9 cellular contexts compared by ENCODE assay signal in genomic region chr17:3004925-3005324, GRCh38. TPM values are rescaled to one million over a fixed set of nuclear protein-coding genes. Genes with fewer than 3 reads are reported as not detected.
A peak's percentile ranks its signal among the peaks of the same experiment; 100 is the strongest.
DNase-seq lines count a peak whose midpoint lies in the region; ATAC-seq and TF ChIP-seq lines count a peak whose summit lies in the region.
"Had no signal": no experiment of that assay in that cellular context is flagged by ENCODE, and none has a peak within 500 bp of the region (broad histone marks: within the 10 kb centered on the region; RNA-seq: fewer than 3 reads in every experiment).

No MANE protein-coding gene starts in this region.

- no peaks in the 10 kb centered on the region for H3K9me3 Mint-ChIP-seq in activated CD4-positive, alpha-beta memory T cell treated with anti-CD3 and anti-CD28 coated beads for 36 hours
- H3K9me3 Mint-ChIP-seq in activated CD4-positive, alpha-beta memory T cell treated with anti-CD3 and anti-CD28 coated beads, Interleukin-2, amount 10 ng/mL, durations not matched to agents 7 days and 5 days = no peaks in the 10 kb centered on the region
- H3K9me3 Mint-ChIP-seq in memory B cell (no peaks in the 10 kb centered on the region), endothelial cell (ENCODE audit: unreplicated experiment) (no peaks in the 10 kb centered on the region)
- H3K9me3 Mint-ChIP-seq: activated naive CD8-positive, alpha-beta T cell treated with anti-CD3 and anti-CD28 coated beads, Interleukin-2, amount 10 ng/mL, durations not matched to agents 7 days and 5 days had no signal

- H3K27ac Mint-ChIP-seq in activated CD4-positive, alpha-beta memory T cell treated with anti-CD3 and anti-CD28 coated beads for 36 hours = peak overlapping the region; percentile 23
- H3K27ac Mint-ChIP-seq in activated CD4-positive, alpha-beta memory T cell treated with anti-CD3 and anti-CD28 coated beads, Interleukin-2, amount 10 ng/mL, durations not matched to agents 7 days and 5 days = no peak overlapping the region
- H3K27ac Mint-ChIP-seq in memory B cell = peak overlapping the region; percentile 95
- no peak overlapping the region for H3K27ac Mint-ChIP-seq in endothelial cell (ENCODE audit: unreplicated experiment)
- H3K27ac Mint-ChIP-seq: activated naive CD8-positive, alpha-beta T cell treated with anti-CD3 and anti-CD28 coated beads, Interleukin-2, amount 10 ng/mL, durations not matched to agents 7 days and 5 days had no signal

- no peaks in the 10 kb centered on the region for H3K9me3 ChIP-seq in ascending aorta
- H3K9me3 ChIP-seq in thoracic aorta = no peaks in the 10 kb centered on the region

- H3K27ac ChIP-seq in ascending aorta = peak overlapping the region; percentile 88 to 95
- peak overlapping the region; percentile 74 to 80 for H3K27ac ChIP-seq in thoracic aorta

- H3K36me3 Mint-ChIP-seq in activated CD4-positive, alpha-beta memory T cell treated with anti-CD3 and anti-CD28 coated beads for 36 hours = peaks cover 4% of the 10 kb centered on the region
- H3K36me3 Mint-ChIP-seq in activated CD4-positive, alpha-beta memory T cell treated with anti-CD3 and anti-CD28 coated beads, Interleukin-2, amount 10 ng/mL, durations not matched to agents 7 days and 5 days (ENCODE audit: low read depth) = peaks cover 14% of the 10 kb centered on the region
- H3K36me3 Mint-ChIP-seq in memory B cell (peaks cover 22% of the 10 kb centered on the region), endothelial cell (ENCODE audit: low read depth, unreplicated experiment) (peaks cover 9% of the 10 kb centered on the region)
- H3K36me3 Mint-ChIP-seq: activated naive CD8-positive, alpha-beta T cell treated with anti-CD3 and anti-CD28 coated beads, Interleukin-2, amount 10 ng/mL, durations not matched to agents 7 days and 5 days had no signal

- H3K4me1 ChIP-seq in ascending aorta (peaks cover 10 to 11% of the 10 kb centered on the region in 2 donors), thoracic aorta (ENCODE audit: control insufficient read depth in 1 of 2, low read depth in 2 of 2) (peaks cover 16 to 21% of the 10 kb centered on the region in 2 donors)

- intact Hi-C loops in activated CD4-positive, alpha-beta memory T cell treated with anti-CD3 and anti-CD28 coated beads for 36 hours (cut with micrococcal nuclease) = no loop called here
- intact Hi-C loops in ascending aorta (cut with DNase I) = loop anchor here (1.0 to 10.0 kb wide), 5 partner anchors 22 to 660 kb away; partner anchors contain the start of genes CLUH, EMC6, PAFAH1B1 and TAX1BP3

- H3K4me3 Mint-ChIP-seq in activated CD4-positive, alpha-beta memory T cell treated with anti-CD3 and anti-CD28 coated beads for 36 hours = no peak overlapping the region
- H3K4me3 Mint-ChIP-seq in activated CD4-positive, alpha-beta memory T cell treated with anti-CD3 and anti-CD28 coated beads, Interleukin-2, amount 10 ng/mL, durations not matched to agents 7 days and 5 days = no peak overlapping the region
- H3K4me3 Mint-ChIP-seq in memory B cell (peak overlapping the region; percentile 86), endothelial cell (ENCODE audit: unreplicated experiment) (no peak overlapping the region)
- H3K4me3 Mint-ChIP-seq: activated naive CD8-positive, alpha-beta T cell treated with anti-CD3 and anti-CD28 coated beads, Interleukin-2, amount 10 ng/mL, durations not matched to agents 7 days and 5 days had no signal

- no peak for DNase-seq in activated CD4-positive, alpha-beta memory T cell treated with anti-CD3 and anti-CD28 coated beads for 36 hours
- DNase-seq in activated CD4-positive, alpha-beta memory T cell treated with anti-CD3 and anti-CD28 coated beads, Interleukin-2, amount 10 ng/mL, durations not matched to agents 7 days and 5 days = no peak
- DNase-seq in ascending aorta (ENCODE audit: low spot score in 2 of 2) = no peak
- DNase-seq in memory B cell (ENCODE audit: low spot score in 2 of 2) = no peak
- DNase-seq in thoracic aorta (ENCODE audit: low spot score) = no peak
- no peak for DNase-seq in endothelial cell (ENCODE audit: low spot score)
- no peak for DNase-seq in NCI-H446 treated with DMSO at 0.1 percent for 48 hours (lab: John Stamatoyannopoulos, UW)

- TF ChIP-seq CTCF in ascending aorta (IDR thresholded peaks at IDR 0.05) (no peak), thoracic aorta (IDR thresholded peaks at IDR 0.05) (no peak), endothelial cell (IDR thresholded peaks at IDR 0.05; ENCODE audit: unreplicated experiment) (no peak)

- ATAC-seq in memory B cell (ENCODE audit: low read depth) (no peak), thoracic aorta (ENCODE audit: insufficient number of reproducible peaks, low FRiP score, low read depth) (no peak), GM19463 (IDR thresholded peaks at IDR 0.05; ENCODE audit: unreplicated experiment) (no peak)

- H3K36me3 ChIP-seq in ascending aorta (no peaks in the 10 kb centered on the region), thoracic aorta (no peaks in the 10 kb centered on the region)

- H3K27me3 ChIP-seq in ascending aorta = no peaks in the 10 kb centered on the region
- H3K27me3 ChIP-seq in thoracic aorta (replicated peaks; ENCODE audit: insufficient read depth) = no peaks in the 10 kb centered on the region

- peaks cover 10% of the 10 kb centered on the region for H3K4me1 Mint-ChIP-seq in activated CD4-positive, alpha-beta memory T cell treated with anti-CD3 and anti-CD28 coated beads for 36 hours (ENCODE audit: low read depth)
- no peaks in the 10 kb centered on the region for H3K4me1 Mint-ChIP-seq in activated CD4-positive, alpha-beta memory T cell treated with anti-CD3 and anti-CD28 coated beads, Interleukin-2, amount 10 ng/mL, durations not matched to agents 7 days and 5 days
- H3K4me1 Mint-ChIP-seq in memory B cell (peaks cover 36% of the 10 kb centered on the region), endothelial cell (ENCODE audit: unreplicated experiment) (peaks cover 24% of the 10 kb centered on the region)
- H3K4me1 Mint-ChIP-seq: activated naive CD8-positive, alpha-beta T cell treated with anti-CD3 and anti-CD28 coated beads, Interleukin-2, amount 10 ng/mL, durations not matched to agents 7 days and 5 days had no signal

- H3K27me3 Mint-ChIP-seq in activated CD4-positive, alpha-beta memory T cell treated with anti-CD3 and anti-CD28 coated beads for 36 hours = no peaks in the 10 kb centered on the region
- H3K27me3 Mint-ChIP-seq in activated CD4-positive, alpha-beta memory T cell treated with anti-CD3 and anti-CD28 coated beads, Interleukin-2, amount 10 ng/mL, durations not matched to agents 7 days and 5 days = no peaks in the 10 kb centered on the region
- H3K27me3 Mint-ChIP-seq in memory B cell (no peaks in the 10 kb centered on the region), endothelial cell (ENCODE audit: unreplicated experiment) (peaks cover 8% of the 10 kb centered on the region)
- H3K27me3 Mint-ChIP-seq: activated naive CD8-positive, alpha-beta T cell treated with anti-CD3 and anti-CD28 coated beads, Interleukin-2, amount 10 ng/mL, durations not matched to agents 7 days and 5 days had no signal

- CTCF ChIA-PET in activated CD4-positive, alpha-beta memory T cell treated with anti-CD3 and anti-CD28 coated beads for 36 hours (lab: Charles Lee) = interaction anchor here (0.8 kb wide), 1 partner anchor 218 kb away, joined by 3 read pairs; no protein-coding TSS in a partner anchor
- CTCF ChIA-PET in activated CD4-positive, alpha-beta memory T cell treated with anti-CD3 and anti-CD28 coated beads, Interleukin-2, amount 10 ng/mL, durations not matched to agents 7 days and 5 days (lab: Charles Lee) = no interaction called here

- peak overlapping the region; percentile 7 to 49 for H3K4me3 ChIP-seq in ascending aorta
- peak overlapping the region; percentile 66 for H3K4me3 ChIP-seq in thoracic aorta

- POLR2A ChIA-PET in activated CD4-positive, alpha-beta memory T cell treated with anti-CD3 and anti-CD28 coated beads for 36 hours (lab: Charles Lee) = no interaction called here
- POLR2A ChIA-PET in activated CD4-positive, alpha-beta memory T cell treated with anti-CD3 and anti-CD28 coated beads, Interleukin-2, amount 10 ng/mL, durations not matched to agents 7 days and 5 days (lab: Charles Lee) = no interaction called here

RNA-seq across cellular contexts. Expression of gene OR1D5, which starts 58.5 kb away (rescaled TPM):
- not detected for total RNA-seq in activated CD4-positive, alpha-beta memory T cell treated with anti-CD3 and anti-CD28 coated beads for 36 hours
- total RNA-seq in activated CD4-positive, alpha-beta memory T cell treated with anti-CD3 and anti-CD28 coated beads, Interleukin-2, amount 10 ng/mL, durations not matched to agents 7 days and 5 days = not detected
- total RNA-seq in ascending aorta = not detected
- total RNA-seq in thoracic aorta = not detected
- total RNA-seq in endothelial cell (ENCODE audit: unreplicated experiment) = not detected
- total RNA-seq: activated naive CD8-positive, alpha-beta T cell treated with anti-CD3 and anti-CD28 coated beads, Interleukin-2, amount 10 ng/mL, durations not matched to agents 7 days and 5 days had no signal

Comparison
In these comparisons a context has a peak if more than half of its experiments do, and no peak if none do; other contexts are left out.
1. H3K27ac Mint-ChIP-seq: peak in activated CD4-positive, alpha-beta memory T cell treated with anti-CD3 and anti-CD28 coated beads for 36 hours (single experiment) and memory B cell (single experiment); none in activated CD4-positive, alpha-beta memory T cell treated with anti-CD3 and anti-CD28 coated beads, Interleukin-2, amount 10 ng/mL, durations not matched to agents 7 days and 5 days (single experiment) and endothelial cell (single experiment).